In genomic region chr5:167072225-167072624, GRCh38 we compare ENCODE assay signal across 1 cellular context.
TF ChIP-seq lines count a peak whose summit lies in the region.

No MANE protein-coding gene starts in this region.

TF ChIP-seq in GM23338, 12 proteins besides CTCF, POLR2A, EP300 and RAD21 (continued from another document):
- no peak for TF ChIP-seq ZNF114 (CRISPR knock-in tag; IDR thresholded peaks at IDR 0.05)
- TF ChIP-seq NANOG (IDR thresholded peaks at IDR 0.05; ENCODE audit: borderline replicate concordance) = no peak
- TF ChIP-seq EZH2phosphoT487 (IDR thresholded peaks at IDR 0.05; ENCODE audit: unreplicated experiment) = no peak
- TF ChIP-seq POLR2AphosphoS5 (IDR thresholded peaks at IDR 0.05; ENCODE audit: low read depth) = no peak
